ENCODE assay signal across 8 cellular contexts in the genomic region with DNA sequence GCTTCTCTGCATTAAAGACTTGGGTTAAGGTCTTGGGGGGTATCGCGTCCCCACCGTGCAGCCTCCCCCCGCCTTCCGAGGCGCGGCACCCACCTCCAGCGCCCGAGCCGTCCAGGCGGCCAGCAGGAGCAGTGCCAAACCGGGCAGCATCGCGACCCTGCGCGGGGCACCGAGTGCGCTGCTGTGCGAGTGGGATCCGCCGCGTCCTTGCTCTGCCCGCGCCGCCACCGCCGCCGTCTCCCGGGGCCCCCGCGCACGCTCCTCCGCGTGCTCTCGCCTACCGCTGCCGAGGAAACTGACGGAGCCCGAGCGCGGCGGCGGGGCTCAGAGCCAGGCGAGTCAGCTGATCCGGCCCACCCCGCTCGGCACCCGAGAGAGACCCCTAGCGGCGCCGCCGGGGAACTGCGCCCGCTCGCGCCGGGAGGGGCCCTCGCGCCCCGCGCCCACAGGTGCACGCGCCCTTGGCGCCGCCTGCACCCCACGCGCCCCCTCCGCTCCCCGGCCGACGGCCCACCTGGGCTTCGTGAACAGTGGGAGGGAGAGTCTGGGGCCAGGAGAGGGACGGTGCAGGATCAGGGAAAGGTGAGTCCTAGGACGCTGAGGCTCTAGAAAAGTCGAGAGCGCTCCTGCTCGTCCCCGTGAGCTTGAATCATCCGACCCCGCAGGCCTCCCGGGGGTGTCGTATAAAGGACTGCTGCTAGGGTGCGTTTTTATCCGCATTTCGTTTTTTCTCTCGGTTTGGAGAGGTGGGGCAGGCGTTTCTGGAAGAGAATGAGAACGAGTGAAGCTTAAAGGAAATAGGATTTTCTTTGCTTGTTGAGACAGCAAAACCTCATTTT. TPM values are rescaled to one million over a fixed set of nuclear protein-coding genes. Genes with fewer than 3 reads are reported as not detected.
DNase-seq lines count a peak whose midpoint lies in the region; ATAC-seq, FAIRE-seq and TF ChIP-seq lines count a peak whose summit lies in the region.

A gene (minus strand): TSS at position 300 of the 839 bp plus-strand sequence. CDS start 150 bp downstream, at position 150.

- peak within 1 kb of the TSS; percentile 88 to 94 (median 90) for H3K4me3 ChIP-seq in pancreas
- H3K4me3 ChIP-seq in thymus (ENCODE audit: low read length), result peak within 1 kb of the TSS; percentile 81

- intact Hi-C loops in head of caudate nucleus (cut with DNase I), result loop anchor here (10.0 kb wide), 1 partner anchor 436 kb away; a partner anchor contains a TSS
- intact Hi-C loops in pancreas (cut with DNase I), result loop anchor here in 2 of 3 donors (5.0 to 10.0 kb wide), 2 partner anchors 273 to 286 kb away; no protein-coding TSS in a partner anchor

- peak within 1 kb of the TSS; percentile 80 for H3K27ac Mint-ChIP-seq in activated naive CD8-positive, alpha-beta T cell treated with anti-CD3 and anti-CD28 coated beads for 36 hours

- peaks cover 12% of the 10 kb centered on the region for H3K27me3 Mint-ChIP-seq in activated naive CD8-positive, alpha-beta T cell treated with anti-CD3 and anti-CD28 coated beads for 36 hours

- peak; percentile 78 for DNase-seq in EL
- DNase-seq in activated naive CD8-positive, alpha-beta T cell treated with anti-CD3 and anti-CD28 coated beads for 36 hours, result peak; percentile 90
- peak; percentile 57 to 96 (median 90) for DNase-seq in head of caudate nucleus
- peak; percentile 80 to 99 (median 90) for DNase-seq in pancreas

- H3K27me3 ChIP-seq in pancreas, result no peaks in the 10 kb centered on the region
- peaks cover 2% of the 10 kb centered on the region for H3K27me3 ChIP-seq in thymus (ENCODE audit: control insufficient read depth, insufficient read depth)

- H3K4me3 Mint-ChIP-seq in activated naive CD8-positive, alpha-beta T cell treated with anti-CD3 and anti-CD28 coated beads for 36 hours, result peak within 1 kb of the TSS; percentile 91

- H3K4me1 ChIP-seq in pancreas (peaks cover 12 to 30% (median 13%) of the 10 kb centered on the region in 3 donors), thymus (ENCODE audit: control insufficient read depth, insufficient read depth, low read length) (peaks cover 4% of the 10 kb centered on the region)

- no peak for FAIRE-seq in pancreas (lab: Jason Lieb, UNC)

- ATAC-seq in GM21825 (IDR thresholded peaks at IDR 0.05; ENCODE audit: unreplicated experiment), result peak; percentile 67
- peak; percentile 70 for ATAC-seq in SK-N-SH treated with all-trans-retinoic acid at 6 μM for 48 hours
- ATAC-seq in pancreas, result peak; percentile 81 to 88 (median 86)

- peak; percentile 90 for TF ChIP-seq CTCF in LNCAP (IDR thresholded peaks at IDR 0.05)
- TF ChIP-seq CTCF in pancreas (IDR thresholded peaks at IDR 0.05), result peak; percentile 97 to 99 (median 98)

- H3K27ac ChIP-seq in pancreas (peak within 1 kb of the TSS; percentile 71 to 91 (median 80)), thymus (ENCODE audit: low read depth) (peak within 1 kb of the TSS; percentile 82)

- H3K9me3 Mint-ChIP-seq in activated naive CD8-positive, alpha-beta T cell treated with anti-CD3 and anti-CD28 coated beads for 36 hours, result no peaks in the 10 kb centered on the region

- 1% methylated on average over 82 to 88 of the region's 88 CpGs for WGBS in pancreas, 2 donors
- under 1% methylated on average over 88 of the region's 88 CpGs for WGBS in thymus

- peaks cover 16% of the 10 kb centered on the region for H3K4me1 Mint-ChIP-seq in activated naive CD8-positive, alpha-beta T cell treated with anti-CD3 and anti-CD28 coated beads for 36 hours

- H3K36me3 ChIP-seq in pancreas, result no peaks in the 10 kb centered on the region
- H3K36me3 ChIP-seq in thymus (ENCODE audit: control insufficient read depth, insufficient read depth), result no peaks in the 10 kb centered on the region

- peaks cover 5% of the 10 kb centered on the region for H3K36me3 Mint-ChIP-seq in activated naive CD8-positive, alpha-beta T cell treated with anti-CD3 and anti-CD28 coated beads for 36 hours

- H3K9me3 ChIP-seq in pancreas (no peaks in the 10 kb centered on the region), thymus (ENCODE audit: control insufficient read depth) (no peaks in the 10 kb centered on the region)

TF ChIP-seq in SK-N-SH treated with all-trans-retinoic acid at 6 μM for 48 hours, 23 proteins besides CTCF, POLR2A, EP300 and RAD21:
- TF ChIP-seq TOX (CRISPR knock-in tag; IDR thresholded peaks at IDR 0.05; ENCODE audit: borderline replicate concordance) (no peak), BACH2 (CRISPR knock-in tag; IDR thresholded peaks at IDR 0.05; ENCODE audit: borderline replicate concordance) (no peak), ARNTL (CRISPR knock-in tag; IDR thresholded peaks at IDR 0.05; ENCODE audit: borderline replicate concordance, low read depth) (no peak), ZNF70 (CRISPR knock-in tag; IDR thresholded peaks at IDR 0.05) (no peak), TCF4 (CRISPR knock-in tag; IDR thresholded peaks at IDR 0.05; ENCODE audit: borderline replicate concordance) (no peak), RARB (CRISPR knock-in tag; IDR thresholded peaks at IDR 0.05) (no peak), ESRRG (CRISPR knock-in tag; IDR thresholded peaks at IDR 0.05) (no peak), ZC3H10 (CRISPR knock-in tag; IDR thresholded peaks at IDR 0.05) (no peak)
- TF ChIP-seq, protein P1, sequence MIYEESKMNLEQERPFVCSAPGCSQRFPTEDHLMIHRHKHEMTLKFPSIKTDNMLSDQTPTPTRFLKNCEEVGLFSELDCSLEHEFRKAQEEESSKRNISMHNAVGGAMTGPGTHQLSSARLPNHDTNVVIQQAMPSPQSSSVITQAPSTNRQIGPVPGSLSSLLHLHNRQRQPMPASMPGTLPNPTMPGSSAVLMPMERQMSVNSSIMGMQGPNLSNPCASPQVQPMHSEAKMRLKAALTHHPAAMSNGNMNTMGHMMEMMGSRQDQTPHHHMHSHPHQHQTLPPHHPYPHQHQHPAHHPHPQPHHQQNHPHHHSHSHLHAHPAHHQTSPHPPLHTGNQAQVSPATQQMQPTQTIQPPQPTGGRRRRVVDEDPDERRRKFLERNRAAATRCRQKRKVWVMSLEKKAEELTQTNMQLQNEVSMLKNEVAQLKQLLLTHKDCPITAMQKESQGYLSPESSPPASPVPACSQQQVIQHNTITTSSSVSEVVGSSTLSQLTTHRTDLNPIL (CRISPR knock-in tag; IDR thresholded peaks at IDR 0.05; ENCODE audit: low read depth), result no peak
- TF ChIP-seq, protein P2, sequence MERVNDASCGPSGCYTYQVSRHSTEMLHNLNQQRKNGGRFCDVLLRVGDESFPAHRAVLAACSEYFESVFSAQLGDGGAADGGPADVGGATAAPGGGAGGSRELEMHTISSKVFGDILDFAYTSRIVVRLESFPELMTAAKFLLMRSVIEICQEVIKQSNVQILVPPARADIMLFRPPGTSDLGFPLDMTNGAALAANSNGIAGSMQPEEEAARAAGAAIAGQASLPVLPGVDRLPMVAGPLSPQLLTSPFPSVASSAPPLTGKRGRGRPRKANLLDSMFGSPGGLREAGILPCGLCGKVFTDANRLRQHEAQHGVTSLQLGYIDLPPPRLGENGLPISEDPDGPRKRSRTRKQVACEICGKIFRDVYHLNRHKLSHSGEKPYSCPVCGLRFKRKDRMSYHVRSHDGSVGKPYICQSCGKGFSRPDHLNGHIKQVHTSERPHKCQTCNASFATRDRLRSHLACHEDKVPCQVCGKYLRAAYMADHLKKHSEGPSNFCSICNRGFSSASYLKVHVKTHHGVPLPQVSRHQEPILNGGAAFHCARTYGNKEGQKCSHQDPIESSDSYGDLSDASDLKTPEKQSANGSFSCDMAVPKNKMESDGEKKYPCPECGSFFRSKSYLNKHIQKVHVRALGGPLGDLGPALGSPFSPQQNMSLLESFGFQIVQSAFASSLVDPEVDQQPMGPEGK (CRISPR knock-in tag; IDR thresholded peaks at IDR 0.05; ENCODE audit: borderline replicate concordance), result no peak
- TF ChIP-seq, protein P3, sequence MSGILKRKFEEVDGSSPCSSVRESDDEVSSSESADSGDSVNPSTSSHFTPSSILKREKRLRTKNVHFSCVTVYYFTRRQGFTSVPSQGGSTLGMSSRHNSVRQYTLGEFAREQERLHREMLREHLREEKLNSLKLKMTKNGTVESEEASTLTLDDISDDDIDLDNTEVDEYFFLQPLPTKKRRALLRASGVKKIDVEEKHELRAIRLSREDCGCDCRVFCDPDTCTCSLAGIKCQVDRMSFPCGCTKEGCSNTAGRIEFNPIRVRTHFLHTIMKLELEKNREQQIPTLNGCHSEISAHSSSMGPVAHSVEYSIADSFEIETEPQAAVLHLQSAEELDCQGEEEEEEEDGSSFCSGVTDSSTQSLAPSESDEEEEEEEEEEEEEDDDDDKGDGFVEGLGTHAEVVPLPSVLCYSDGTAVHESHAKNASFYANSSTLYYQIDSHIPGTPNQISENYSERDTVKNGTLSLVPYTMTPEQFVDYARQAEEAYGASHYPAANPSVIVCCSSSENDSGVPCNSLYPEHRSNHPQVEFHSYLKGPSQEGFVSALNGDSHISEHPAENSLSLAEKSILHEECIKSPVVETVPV (CRISPR knock-in tag; IDR thresholded peaks at IDR 0.05), result no peak
- TF ChIP-seq, protein P4, sequence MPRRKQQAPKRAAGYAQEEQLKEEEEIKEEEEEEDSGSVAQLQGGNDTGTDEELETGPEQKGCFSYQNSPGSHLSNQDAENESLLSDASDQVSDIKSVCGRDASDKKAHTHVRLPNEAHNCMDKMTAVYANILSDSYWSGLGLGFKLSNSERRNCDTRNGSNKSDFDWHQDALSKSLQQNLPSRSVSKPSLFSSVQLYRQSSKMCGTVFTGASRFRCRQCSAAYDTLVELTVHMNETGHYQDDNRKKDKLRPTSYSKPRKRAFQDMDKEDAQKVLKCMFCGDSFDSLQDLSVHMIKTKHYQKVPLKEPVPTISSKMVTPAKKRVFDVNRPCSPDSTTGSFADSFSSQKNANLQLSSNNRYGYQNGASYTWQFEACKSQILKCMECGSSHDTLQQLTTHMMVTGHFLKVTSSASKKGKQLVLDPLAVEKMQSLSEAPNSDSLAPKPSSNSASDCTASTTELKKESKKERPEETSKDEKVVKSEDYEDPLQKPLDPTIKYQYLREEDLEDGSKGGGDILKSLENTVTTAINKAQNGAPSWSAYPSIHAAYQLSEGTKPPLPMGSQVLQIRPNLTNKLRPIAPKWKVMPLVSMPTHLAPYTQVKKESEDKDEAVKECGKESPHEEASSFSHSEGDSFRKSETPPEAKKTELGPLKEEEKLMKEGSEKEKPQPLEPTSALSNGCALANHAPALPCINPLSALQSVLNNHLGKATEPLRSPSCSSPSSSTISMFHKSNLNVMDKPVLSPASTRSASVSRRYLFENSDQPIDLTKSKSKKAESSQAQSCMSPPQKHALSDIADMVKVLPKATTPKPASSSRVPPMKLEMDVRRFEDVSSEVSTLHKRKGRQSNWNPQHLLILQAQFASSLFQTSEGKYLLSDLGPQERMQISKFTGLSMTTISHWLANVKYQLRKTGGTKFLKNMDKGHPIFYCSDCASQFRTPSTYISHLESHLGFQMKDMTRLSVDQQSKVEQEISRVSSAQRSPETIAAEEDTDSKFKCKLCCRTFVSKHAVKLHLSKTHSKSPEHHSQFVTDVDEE (CRISPR knock-in tag; IDR thresholded peaks at IDR 0.05), result no peak
TF ChIP-seq in SK-N-SH treated with all-trans-retinoic acid at 6 μM for 48 hours: peak in this region for 0.

RNA-seq across cellular contexts. Expression of the gene that starts here (rescaled TPM):
- 10 to 100 TPM; 50.9 to 53.7 TPM for total RNA-seq in activated naive CD8-positive, alpha-beta T cell treated with anti-CD3 and anti-CD28 coated beads for 36 hours
- total RNA-seq in pancreas, result 100 to 1,000 TPM; 156 to 372 (median 180) TPM
- polyA plus RNA-seq in pancreas (100 to 1,000 TPM in 1 of 2 donors, 10 to 100 TPM in 1; 50.7 to 164 TPM), thymus (152 TPM)

Comparison
In these comparisons a context has a peak if more than half of its experiments do, and no peak if none do; other contexts are left out.
1. Peak in every context shown above with its lines: DNase-seq, ATAC-seq, H3K4me3 ChIP-seq and H3K27ac ChIP-seq.